Comparison of ENCODE assay signal across 8 cellular contexts in the genomic region with DNA sequence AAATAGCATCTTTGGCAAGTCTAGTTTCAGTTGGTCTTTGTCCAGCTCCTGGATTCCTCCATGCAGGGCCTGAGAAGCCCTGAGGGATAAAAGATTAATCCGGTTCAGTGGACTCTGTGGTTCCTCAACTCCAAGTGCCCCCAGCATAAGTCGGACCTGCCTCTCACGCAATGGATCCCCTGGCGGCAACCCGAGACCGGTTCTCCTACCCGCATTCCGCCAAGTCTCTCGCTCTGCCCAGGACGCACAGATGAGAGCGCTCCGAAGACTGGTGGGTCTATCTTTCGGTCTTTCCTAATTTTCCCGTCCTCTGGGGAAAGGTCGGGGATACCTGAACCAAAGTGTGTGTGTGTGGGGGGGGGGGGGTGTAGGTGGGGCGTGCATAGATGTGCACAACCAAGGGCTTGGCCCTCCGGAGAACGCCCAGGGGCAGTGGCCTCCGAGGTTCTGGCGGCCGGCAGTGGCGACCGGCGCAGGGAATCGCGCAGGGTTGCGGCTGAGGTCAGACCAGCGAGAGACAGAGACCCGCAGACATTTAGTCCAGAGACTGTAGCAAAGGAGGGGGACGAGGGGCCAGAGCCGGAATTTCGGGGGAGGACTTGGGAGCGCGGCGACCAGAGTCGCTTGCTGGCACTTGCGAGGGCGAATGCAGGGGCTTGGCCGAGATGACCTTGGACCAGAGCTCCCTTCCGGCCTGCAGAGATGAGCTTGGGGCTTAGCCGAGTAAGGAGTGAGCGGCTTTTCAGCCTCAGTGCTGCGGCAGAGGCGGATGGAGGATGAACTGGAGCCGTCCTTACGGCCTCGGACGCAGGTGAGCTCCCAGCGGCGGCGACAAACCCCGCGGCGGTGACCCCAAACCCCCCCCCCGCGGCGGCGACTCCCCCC. TPM values are rescaled to one million over a fixed set of nuclear protein-coding genes. Genes with fewer than 3 reads are reported as not detected.
A peak's percentile ranks its signal among the peaks of the same experiment; 100 is the strongest.
DNase-seq lines count a peak whose midpoint lies in the region; ATAC-seq and TF ChIP-seq lines count a peak whose summit lies in the region.

No MANE protein-coding gene starts in this region.

- H3K4me1 ChIP-seq in DOHH2 (ENCODE audit: control insufficient read depth, low read length) = peaks cover 28% of the 10 kb centered on the region
- H3K4me1 ChIP-seq in endocrine pancreas (ENCODE audit: control insufficient read depth, insufficient read depth, low read length) = peaks cover 4% of the 10 kb centered on the region
- H3K4me1 ChIP-seq in mesodermal cell (ENCODE audit: control insufficient read depth, insufficient read depth, low read length, poor library complexity, severe bottlenecking) = no peaks in the 10 kb centered on the region

- WGBS in mesodermal cell (ENCODE audit: insufficient coverage in 2 of 2), 2 experiments = 3% methylated on average over 40 to 44 of the region's 58 CpGs

- peaks cover 16% of the 10 kb centered on the region for H3K4me1 Mint-ChIP-seq in type B pancreatic cell (ENCODE audit: unreplicated experiment)

- TF ChIP-seq CTCF in DOHH2 (IDR thresholded peaks at IDR 0.05; ENCODE audit: low read depth, low read length, poor library complexity, severe bottlenecking) (no peak), type B pancreatic cell (conservative IDR thresholded peaks at IDR 0.05) (peak; percentile 49)

- peak overlapping the region; percentile 81 for H3K4me3 ChIP-seq in DOHH2 (ENCODE audit: low read length)
- peak overlapping the region; percentile 83 for H3K4me3 ChIP-seq in SK-N-MC
- peak overlapping the region; percentile 49 for H3K4me3 ChIP-seq in endocrine pancreas (ENCODE audit: control insufficient read depth, insufficient read depth, low read length)
- peak overlapping the region; percentile 71 for H3K4me3 ChIP-seq in mesodermal cell (ENCODE audit: extremely low read depth, insufficient read depth, low read length, poor library complexity, severe bottlenecking)

- H3K9me2 ChIP-seq in DOHH2 (replicated peaks; ENCODE audit: control insufficient read depth, low read length) = no peaks in the 10 kb centered on the region

- ATAC-seq in GM19395 (IDR thresholded peaks at IDR 0.05; ENCODE audit: unreplicated experiment) (peak; percentile 48), HG03460 (IDR thresholded peaks at IDR 0.05; ENCODE audit: unreplicated experiment) (peak; percentile 41)

- no peak for DNase-seq in SK-N-MC (ENCODE audit: low read depth, low spot score)
- DNase-seq in type B pancreatic cell (ENCODE audit: extremely low spot score, unreplicated experiment) = peak; percentile 75
- no peak for DNase-seq in activated gamma-delta T cell (lab: John Stamatoyannopoulos, UW)

- peak overlapping the region; percentile 94 for H3K4me3 Mint-ChIP-seq in type B pancreatic cell

- no peaks in the 10 kb centered on the region for H3K27me3 Mint-ChIP-seq in type B pancreatic cell

- H3K27me3 ChIP-seq in DOHH2 (ENCODE audit: control insufficient read depth, low read length) = no peaks in the 10 kb centered on the region
- no peaks in the 10 kb centered on the region for H3K27me3 ChIP-seq in endocrine pancreas (ENCODE audit: control insufficient read depth, insufficient read depth, low read length)

- H3K36me3 Mint-ChIP-seq in type B pancreatic cell = no peaks in the 10 kb centered on the region

- peak overlapping the region; percentile 82 for H3K27ac ChIP-seq in DOHH2 (ENCODE audit: low read depth, low read length)
- no peak overlapping the region for H3K27ac ChIP-seq in SK-N-MC
- peak overlapping the region; percentile 81 for H3K27ac ChIP-seq in mesodermal cell (ENCODE audit: low read depth, low read length, severe bottlenecking)

- peak overlapping the region; percentile 72 for H3K4me2 ChIP-seq in DOHH2 (ENCODE audit: low read length)

- no peaks in the 10 kb centered on the region for H3K9me3 Mint-ChIP-seq in type B pancreatic cell

- H3K36me3 ChIP-seq in DOHH2 (ENCODE audit: control insufficient read depth, low read length) = no peaks in the 10 kb centered on the region
- no peaks in the 10 kb centered on the region for H3K36me3 ChIP-seq in SK-N-MC (ENCODE audit: insufficient read depth, low read length)
- H3K36me3 ChIP-seq in endocrine pancreas (ENCODE audit: control insufficient read depth, insufficient read depth, low read length) = no peaks in the 10 kb centered on the region
- no peaks in the 10 kb centered on the region for H3K36me3 ChIP-seq in mesodermal cell (ENCODE audit: control insufficient read depth, insufficient read depth, low read length)

- peak overlapping the region; percentile 91 for H3K27ac Mint-ChIP-seq in type B pancreatic cell

- H3K9ac ChIP-seq in SK-N-MC (ENCODE audit: insufficient read length) (peak overlapping the region; percentile 64), endocrine pancreas (ENCODE audit: control insufficient read depth, insufficient read depth, low read length) (peak overlapping the region; percentile 83)

- no peaks in the 10 kb centered on the region for H3K9me3 ChIP-seq in DOHH2 (ENCODE audit: control insufficient read depth, insufficient read depth, low read length)
- no peaks in the 10 kb centered on the region for H3K9me3 ChIP-seq in SK-N-MC (ENCODE audit: low read depth, low read length)
- no peaks in the 10 kb centered on the region for H3K9me3 ChIP-seq in endocrine pancreas (ENCODE audit: control insufficient read depth, low read length)
- H3K9me3 ChIP-seq in mesodermal cell (ENCODE audit: control insufficient read depth, low read length) = no peaks in the 10 kb centered on the region

- peaks cover 6% of the 10 kb centered on the region; the same call in 1 of the 2 replicates for H3F3A ChIP-seq in DOHH2 (ENCODE audit: control insufficient read depth, insufficient read depth)

- H3K79me2 ChIP-seq in DOHH2 (ENCODE audit: control insufficient read depth, low read length) = peaks cover 14% of the 10 kb centered on the region

- H4K20me1 ChIP-seq in DOHH2 (ENCODE audit: control insufficient read depth, insufficient read depth, low read depth, low read length) = no peaks in the 10 kb centered on the region

RNA-seq across cellular contexts. Expression of gene SLC2A11, which starts 0.7 kb away (rescaled TPM):
- 11.6 TPM for polyA plus RNA-seq in mesodermal cell (2013, experiment 1 of 2)
- 12.3 TPM for polyA plus RNA-seq in mesodermal cell (2013, experiment 2 of 2)
- 19.6 and 32.1 TPM in 2 replicates for total RNA-seq in type B pancreatic cell (ENCODE audit: low replicate concordance)

RNA-seq across cellular contexts. Expression of gene DERL3, which starts 18.2 kb away (rescaled TPM):
- 7.7 TPM for polyA plus RNA-seq in mesodermal cell (2013, experiment 1 of 2)
- polyA plus RNA-seq in mesodermal cell (2013, experiment 2 of 2) = 5.6 TPM
- total RNA-seq in type B pancreatic cell (ENCODE audit: low replicate concordance) = 2.6 and 9.5 TPM in 2 replicates

RNA-seq across cellular contexts. Expression of gene MIF, which starts 37.2 kb away (rescaled TPM):
- 781 TPM for polyA plus RNA-seq in mesodermal cell (2013, experiment 1 of 2)
- 681 TPM for polyA plus RNA-seq in mesodermal cell (2013, experiment 2 of 2)
- total RNA-seq in type B pancreatic cell (ENCODE audit: low replicate concordance) = 436 and 570 TPM in 2 replicates
